Comparison of ENCODE assay signal across 9 cellular contexts in the genomic region with DNA sequence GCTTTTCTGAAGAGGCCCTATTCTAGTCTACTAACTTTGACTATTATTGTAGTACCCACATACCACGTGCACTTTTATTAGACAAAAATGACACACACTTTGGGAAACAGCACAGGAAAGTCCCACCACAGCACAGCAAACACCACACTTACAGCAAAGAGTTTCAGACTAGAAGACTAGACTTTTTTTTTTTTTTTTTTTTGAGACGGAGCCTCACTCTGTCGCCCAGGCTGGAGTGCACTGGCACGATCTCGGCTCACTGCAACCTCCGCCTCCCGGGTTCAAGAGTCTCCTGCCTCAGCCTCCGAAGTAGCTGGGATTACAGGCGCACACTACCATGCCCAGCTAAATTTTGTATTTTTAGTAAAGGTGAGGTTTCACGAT. TPM values are rescaled to one million over a fixed set of nuclear protein-coding genes. Genes with fewer than 3 reads are reported as not detected.
DNase-seq lines count a peak whose midpoint lies in the region; ATAC-seq and TF ChIP-seq lines count a peak whose summit lies in the region.
"Had no signal": no experiment of that assay in that cellular context is flagged by ENCODE, and none has a peak within 500 bp of the region (broad histone marks: within the 10 kb centered on the region; RNA-seq: fewer than 3 reads in every experiment).

No MANE protein-coding gene starts in this region.

- H3K4me3 Mint-ChIP-seq in chondrocyte (ENCODE audit: unreplicated experiment) (no peak overlapping the region), progenitor cell of endocrine pancreas (ENCODE audit: low read depth) (no peak overlapping the region), Calu3 (ENCODE audit: low read depth, unreplicated experiment) (no peak overlapping the region)

- H4K8ac ChIP-seq in IMR-90 (ENCODE audit: low read depth in 2 of 2, low read length in 2 of 2) = no peak overlapping the region

- peaks cover 0 to 56% of the 10 kb centered on the region in 2 experiments; a peak in 2 of 4 replicates for H3K79me1 ChIP-seq in IMR-90 (ENCODE audit: low read depth in 1 of 2, low read length in 2 of 2)

- intact Hi-C loops in IMR-90 (cut with micrococcal nuclease) = no loop called here
- intact Hi-C loops in Calu3 (cut with micrococcal nuclease; ENCODE audit: unreplicated experiment) = no loop called here

- peaks cover 28% of the 10 kb centered on the region for H3K4me1 ChIP-seq in IMR-90 (ENCODE audit: control insufficient read depth, insufficient read depth, low read length)

- no peak overlapping the region for H3K4me2 ChIP-seq in IMR-90 (ENCODE audit: low read depth, low read length)

- no peak overlapping the region for H3K27ac ChIP-seq in IMR-90 (ENCODE audit: insufficient read depth, low read length)
- H3K27ac ChIP-seq: upper lobe of right lung had no signal

- H2BK15ac ChIP-seq in IMR-90 (ENCODE audit: low read depth, low read length) = no peak overlapping the region

- H4K5ac ChIP-seq in IMR-90 (ENCODE audit: low read depth, low read length) = no peak overlapping the region

- POLR2A ChIA-PET in IMR-90 (lab: Charles Lee; ENCODE audit: unreplicated experiment) (interaction anchor here (0.6 kb wide), 1 partner anchor 120 kb away, joined by 4 read pairs; no protein-coding TSS in a partner anchor), HEK293T (lab: Yijun Ruan, JAX) (interaction anchor here (1.0 to 1.6 kb wide), 2 partner anchors 11 to 14 kb away, joined by 5 to 8 read pairs; no protein-coding TSS in a partner anchor)

- no peaks in the 10 kb centered on the region for H3K9me3 ChIP-seq in IMR-90 (ENCODE audit: control insufficient read depth, insufficient read depth, low read length)
- H3K9me3 ChIP-seq: upper lobe of right lung had no signal

- TF ChIP-seq CTCF in GM12865 (IDR thresholded peaks at IDR 0.05; ENCODE audit: insufficient read depth, low read depth, low read length, missing control alignments) = no peak
- TF ChIP-seq CTCF in IMR-90 (conservative IDR thresholded peaks at IDR 0.05; ENCODE audit: low read depth, low read length) = no peak
- no peak for TF ChIP-seq CTCF in chondrocyte (IDR thresholded peaks at IDR 0.05)
- no peak for TF ChIP-seq CTCF in progenitor cell of endocrine pancreas (IDR thresholded peaks at IDR 0.05; ENCODE audit: unreplicated experiment)
- TF ChIP-seq CTCF in Calu3 (IDR thresholded peaks at IDR 0.05; ENCODE audit: unreplicated experiment) = no peak

- H2BK120ac ChIP-seq in IMR-90 (ENCODE audit: low read depth, low read length) = no peak overlapping the region

- peaks cover 100% of the 10 kb centered on the region for H4K20me1 ChIP-seq in IMR-90 (ENCODE audit: insufficient read depth, low read length)

- in situ Hi-C loops in IMR-90 (cut with MboI; ENCODE audit: low sequenced_read_pairs) = no loop called here

- H3K9me3 Mint-ChIP-seq in chondrocyte (ENCODE audit: low read depth) (no peaks in the 10 kb centered on the region), progenitor cell of endocrine pancreas (ENCODE audit: low read depth) (no peaks in the 10 kb centered on the region), Calu3 (ENCODE audit: low read depth, unreplicated experiment) (no peaks in the 10 kb centered on the region)

- H3K27me3 Mint-ChIP-seq in chondrocyte (ENCODE audit: low read depth) (no peaks in the 10 kb centered on the region), progenitor cell of endocrine pancreas (no peaks in the 10 kb centered on the region), Calu3 (ENCODE audit: unreplicated experiment) (no peaks in the 10 kb centered on the region)

- H3K4me1 Mint-ChIP-seq in chondrocyte (ENCODE audit: low read depth) = peaks cover 71% of the 10 kb centered on the region
- peaks cover 39% of the 10 kb centered on the region for H3K4me1 Mint-ChIP-seq in progenitor cell of endocrine pancreas (ENCODE audit: low read depth)
- peaks cover 49% of the 10 kb centered on the region for H3K4me1 Mint-ChIP-seq in Calu3 (ENCODE audit: low read depth, unreplicated experiment)

- H3K36me3 ChIP-seq in IMR-90 (ENCODE audit: control insufficient read depth, insufficient read depth, low read length) = peaks cover 5% of the 10 kb centered on the region; the same call in 1 of the 2 replicates
- H3K36me3 ChIP-seq: upper lobe of right lung had no signal

- no peak overlapping the region for H2AK9ac ChIP-seq in IMR-90 (replicated peaks; ENCODE audit: low read depth, low read length, poor library complexity)

- dilution Hi-C loops in IMR-90 (cut with HindIII; ENCODE audit: low sequenced_read_pairs, unreplicated experiment) = no loop called here

- H3K9ac ChIP-seq in IMR-90 (ENCODE audit: low read depth, low read length) = no peak overlapping the region

- H3K56ac ChIP-seq in IMR-90 (ENCODE audit: extremely low read depth, insufficient read depth, low read length) = no peak overlapping the region

- BruUV-seq in IMR-90 (replicated peaks; lab: Mats Ljungman, UMichigan) (no TSS peak), Calu3 (replicated peaks; lab: Mats Ljungman, UMichigan) (no TSS peak)

- H3K4me3 ChIP-seq in GM12865 (ENCODE audit: low read depth, low read length) = peak overlapping the region; percentile 15; the same call in 1 of the 2 replicates
- no peak overlapping the region for H3K4me3 ChIP-seq in IMR-90 (ENCODE audit: insufficient read depth, low read depth, low read length)
- H3K4me3 ChIP-seq: upper lobe of right lung had no signal

- H2AFZ ChIP-seq in IMR-90 (replicated peaks; ENCODE audit: low read length, poor library complexity) = no peak overlapping the region

- no peak overlapping the region for H2AK5ac ChIP-seq in IMR-90 (ENCODE audit: low read depth, low read length)

- TF ChIP-seq POLR2A in IMR-90 (IDR thresholded peaks at IDR 0.05; ENCODE audit: low read depth, low read length) = no peak

- H3K36me3 Mint-ChIP-seq in chondrocyte (ENCODE audit: low read depth) (no peaks in the 10 kb centered on the region), progenitor cell of endocrine pancreas (ENCODE audit: insufficient read depth) (peaks cover 8% of the 10 kb centered on the region), Calu3 (ENCODE audit: insufficient read depth, unreplicated experiment) (peaks cover 14% of the 10 kb centered on the region)

- no CpG with 5 or more reads among the region's 10 CpGs for WGBS in IMR-90 (ENCODE audit: extremely low coverage in 2 of 2, insufficient read length in 1 of 2), 2 experiments

- no peak overlapping the region for H3K4ac ChIP-seq in IMR-90 (ENCODE audit: low read depth, low read length)

- peak overlapping the region; percentile 49; the same call in 1 of the 2 replicates for H3K23ac ChIP-seq in IMR-90 (ENCODE audit: low read depth, low read length)

- no peak for TF ChIP-seq RAD21 in IMR-90 (IDR thresholded peaks at IDR 0.05; ENCODE audit: low read length)

- H3K18ac ChIP-seq in IMR-90 (ENCODE audit: low read depth, low read length) = no peak overlapping the region

- peak overlapping the region; percentile 57 for H3K27ac Mint-ChIP-seq in chondrocyte (ENCODE audit: unreplicated experiment)
- peak overlapping the region; percentile 63 for H3K27ac Mint-ChIP-seq in progenitor cell of endocrine pancreas
- H3K27ac Mint-ChIP-seq in Calu3 (ENCODE audit: unreplicated experiment) = no peak overlapping the region

- no peak overlapping the region for H3K14ac ChIP-seq in IMR-90 (replicated peaks; ENCODE audit: low read depth, low read length)

- H4K91ac ChIP-seq in IMR-90 (ENCODE audit: insufficient read depth, low read depth, low read length) = no peak overlapping the region

- no peak overlapping the region for H2BK20ac ChIP-seq in IMR-90 (ENCODE audit: low read depth, low read length)

- CTCF ChIA-PET in IMR-90 (lab: Yijun Ruan, JAX) (interaction anchor here (1.4 kb wide), 1 partner anchor 15 kb away, joined by 6 read pairs; no protein-coding TSS in a partner anchor), HEK293T (lab: Yijun Ruan, JAX) (interaction anchor here (0.8 to 2.9 kb wide), 2 partner anchors 14 to 47 kb away, joined by 3 to 14 read pairs; no protein-coding TSS in a partner anchor), Calu3 (lab: Charles Lee) (no interaction called here)

- no peak for ATAC-seq in IMR-90 (ENCODE audit: low read depth)
- no peak for ATAC-seq in HG03460 (IDR thresholded peaks at IDR 0.05; ENCODE audit: unreplicated experiment)
- no peak for ATAC-seq in HG03135 (IDR thresholded peaks at IDR 0.05; ENCODE audit: unreplicated experiment)
- ATAC-seq: upper lobe of right lung had no signal

- peaks cover 31% of the 10 kb centered on the region for H3K9me1 ChIP-seq in IMR-90 (ENCODE audit: insufficient read depth, low read length)

- no peaks in the 10 kb centered on the region for H3K27me3 ChIP-seq in IMR-90 (ENCODE audit: control insufficient read depth, insufficient read depth, low read length)
- H3K27me3 ChIP-seq: upper lobe of right lung had no signal

- DNase-seq in GM12865 (ENCODE audit: low read depth) (peak; percentile 85), IMR-90 (no peak), chondrocyte (ENCODE audit: low spot score) (no peak), progenitor cell of endocrine pancreas (ENCODE audit: low spot score, unreplicated experiment) (no peak), HEK293T (ENCODE audit: extremely low spot score) (no peak), Calu3 (no peak)
- DNase-seq: upper lobe of right lung had no signal

- H2BK5ac ChIP-seq in IMR-90 (ENCODE audit: low read depth, low read length, poor library complexity, severe bottlenecking) = no peak overlapping the region

TF ChIP-seq in IMR-90, 13 proteins besides CTCF, POLR2A, EP300 and RAD21 (continues in another document):
- TF ChIP-seq CEBPB (IDR thresholded peaks at IDR 0.05; ENCODE audit: low read depth, low read length) = no peak
- TF ChIP-seq NFE2L2 (IDR thresholded peaks at IDR 0.05; ENCODE audit: low read depth, low read length) = no peak

TF ChIP-seq in HEK293T, 16 proteins besides CTCF, POLR2A, EP300 and RAD21:
- TF ChIP-seq FOXA1 (IDR thresholded peaks at IDR 0.05) (no peak), LEF1 (IDR thresholded peaks at IDR 0.05; ENCODE audit: borderline replicate concordance) (no peak), BHLHE40 (IDR thresholded peaks at IDR 0.05; ENCODE audit: borderline replicate concordance) (no peak), SP1 (IDR thresholded peaks at IDR 0.05) (no peak), ARNT (IDR thresholded peaks at IDR 0.05) (no peak), ELF4 (IDR thresholded peaks at IDR 0.05) (no peak), ZNF384 (IDR thresholded peaks at IDR 0.05) (no peak), FOXK2 (IDR thresholded peaks at IDR 0.05) (no peak), SUZ12 (IDR thresholded peaks at IDR 0.05) (no peak)

RNA-seq across cellular contexts. Expression of a gene that starts 20.1 kb away (rescaled TPM):
- total RNA-seq in IMR-90 (2012; rRNA removed) = 358 and 964 TPM in 2 replicates
- 774 and 817 TPM in 2 replicates for polyA plus RNA-seq in IMR-90 (2012; rRNA removed)
- polyA plus RNA-seq in IMR-90 (2012; cell fraction: cytosol; rRNA removed) = 140 and 369 TPM in 2 replicates
- polyA plus RNA-seq in IMR-90 (2012; cell fraction: nucleus; rRNA removed; ENCODE audit: low replicate concordance) = 42.1 and 246 TPM in 2 replicates
- total RNA-seq in chondrocyte = 362 to 407 TPM (median 372 TPM) in 3 replicates
- total RNA-seq in progenitor cell of endocrine pancreas = 951 and 984 TPM in 2 replicates
- total RNA-seq in Calu3 (2022) = 466 and 504 TPM in 2 replicates
